In the genomic region with DNA sequence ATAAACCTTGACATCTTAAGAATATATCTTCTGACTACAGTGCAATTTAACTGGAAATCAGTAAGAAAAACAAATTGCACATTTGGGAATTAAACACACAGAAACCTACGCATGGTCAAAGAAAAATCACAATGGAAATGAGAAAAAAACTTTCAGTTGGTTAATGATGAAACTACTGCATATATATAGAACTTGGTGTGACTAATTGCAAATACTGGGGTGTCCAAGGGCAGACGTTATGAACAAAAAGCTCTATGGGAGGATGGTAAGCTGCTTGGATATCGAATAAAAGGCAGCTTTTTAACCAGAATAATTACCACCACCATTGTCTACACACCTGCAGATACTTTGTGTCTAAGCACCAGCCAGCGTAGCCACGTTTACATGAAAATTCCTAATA, we compare ENCODE assay signal across 31 cellular contexts. TPM values are rescaled to one million over a fixed set of nuclear protein-coding genes. Genes with fewer than 3 reads are reported as not detected.
A peak's percentile ranks its signal among the peaks of the same experiment; 100 is the strongest.
DNase-seq lines count a peak whose midpoint lies in the region; ATAC-seq, FAIRE-seq and TF ChIP-seq lines count a peak whose summit lies in the region.
"Had no signal": no experiment of that assay in that cellular context is flagged by ENCODE, and none has a peak within 500 bp of the region (broad histone marks: within the 10 kb centered on the region; RNA-seq: fewer than 3 reads in every experiment).

No MANE protein-coding gene starts in this region.

- no peaks in the 10 kb centered on the region for H3K27me3 Mint-ChIP-seq in activated T-cell treated with anti-CD3 and anti-CD28 coated beads, Interleukin-2, amount 50 U/mL, for 4 hours (ENCODE audit: low read depth)
- no peaks in the 10 kb centered on the region for H3K27me3 Mint-ChIP-seq in CD8-positive, alpha-beta T cell (ENCODE audit: low read depth)

- dilution Hi-C loops in keratinocyte (cut with MboI; ENCODE audit: extremely low pct_ligation_motif_present, low sequenced_read_pairs) = no loop called here

- no peak overlapping the region for H3K27ac Mint-ChIP-seq in CD8-positive, alpha-beta T cell
- H3K27ac Mint-ChIP-seq: CD14-positive monocyte, HFFc6 had no signal

- H3K9ac ChIP-seq in HCT116 (ENCODE audit: low read length) (no peak overlapping the region), keratinocyte (ENCODE audit: control insufficient read depth, extremely low read depth, insufficient read depth, low read length) (no peak overlapping the region), smooth muscle cell (ENCODE audit: low read depth) (no peak overlapping the region)

- H3K27ac ChIP-seq in HCT116 (ENCODE audit: low read depth, low read length) = no peak overlapping the region
- H3K27ac ChIP-seq in RWPE2 (ENCODE audit: poor library complexity, severe bottlenecking) = peak overlapping the region; percentile 64
- H3K27ac ChIP-seq in keratinocyte (ENCODE audit: control insufficient read depth, insufficient read depth, low read length) = peak overlapping the region; percentile 95
- H3K27ac ChIP-seq in smooth muscle cell (ENCODE audit: low read depth) = no peak overlapping the region
- H3K27ac ChIP-seq in CD8-positive, alpha-beta T cell (ENCODE audit: low read depth, low read length) = no peak overlapping the region
- H3K27ac ChIP-seq: 22Rv1, SK-N-MC had no signal

- POLR2A ChIA-PET in HCT116 (lab: Charles Lee) = no interaction called here
- POLR2A ChIA-PET in CD8-positive, alpha-beta T cell (lab: Charles Lee) = no interaction called here

- CTCF ChIA-PET in HCT116 (lab: Charles Lee) = interaction anchor here (0.6 kb wide), 1 partner anchor 187 kb away, joined by 3 read pairs; no protein-coding TSS in a partner anchor
- CTCF ChIA-PET in CD8-positive, alpha-beta T cell (lab: Charles Lee) = no interaction called here

- TF ChIP-seq CTCF in HCT116 (IDR thresholded peaks at IDR 0.05 in 2 of 3, conservative IDR thresholded peaks at IDR 0.05 in 1 of 3; ENCODE audit: borderline replicate concordance in 1 of 3, insufficient read depth in 1 of 3, low read depth in 2 of 3, low read length in 2 of 3) = no peak
- no peak for TF ChIP-seq CTCF in RWPE2 (IDR thresholded peaks at IDR 0.05; ENCODE audit: poor library complexity, severe bottlenecking)
- TF ChIP-seq CTCF in keratinocyte (optimal IDR thresholded peaks at IDR 0.05 in 1 of 3, IDR thresholded peaks at IDR 0.05 in 1 of 3, conservative IDR thresholded peaks at IDR 0.05 in 1 of 3; ENCODE audit: extremely low read depth in 1 of 3, insufficient read depth in 2 of 3, low read length in 3 of 3) = no peak
- TF ChIP-seq CTCF in smooth muscle cell (IDR thresholded peaks at IDR 0.05; ENCODE audit: borderline replicate concordance, insufficient read depth, poor library complexity, severe bottlenecking) = no peak
- TF ChIP-seq CTCF in CD8-positive, alpha-beta T cell (IDR thresholded peaks at IDR 0.05) = no peak

- no peak for FAIRE-seq in keratinocyte (lab: Jason Lieb, UNC)
- FAIRE-seq: GM12878, GM19239, H54, HTR-8/SVneo had no signal

- no peak overlapping the region for H3K4me3 ChIP-seq in HCT116 (replicated peaks in 1 of 2; ENCODE audit: low read depth in 1 of 2, low read length in 2 of 2)
- H3K4me3 ChIP-seq in RWPE2 (ENCODE audit: severe bottlenecking) = no peak overlapping the region
- no peak overlapping the region for H3K4me3 ChIP-seq in keratinocyte (ENCODE audit: control insufficient read depth in 2 of 3, extremely low read depth in 1 of 3, insufficient read depth in 2 of 3, low read depth in 1 of 3, low read length in 3 of 3)
- H3K4me3 ChIP-seq in smooth muscle cell = no peak overlapping the region
- H3K4me3 ChIP-seq in CD8-positive, alpha-beta T cell (ENCODE audit: low read depth, low read length) = no peak overlapping the region
- H3K4me3 ChIP-seq: GM12878, MG63, SK-N-MC had no signal

- no peaks in the 10 kb centered on the region for H4K20me1 ChIP-seq in HCT116 (ENCODE audit: insufficient read depth)
- H4K20me1 ChIP-seq in keratinocyte (ENCODE audit: control insufficient read depth, extremely low read depth, insufficient read depth, low read length) = no peaks in the 10 kb centered on the region
- no peaks in the 10 kb centered on the region for H4K20me1 ChIP-seq in smooth muscle cell (ENCODE audit: low read depth)

- H3K79me2 ChIP-seq in HCT116 (ENCODE audit: insufficient read depth, low read length) (no peaks in the 10 kb centered on the region), keratinocyte (ENCODE audit: control insufficient read depth, insufficient read depth, low read length) (no peaks in the 10 kb centered on the region), smooth muscle cell (ENCODE audit: low read depth) (no peaks in the 10 kb centered on the region)

- H3K4me1 Mint-ChIP-seq in activated T-cell treated with anti-CD3 and anti-CD28 coated beads, Interleukin-2, amount 50 U/mL, for 4 hours (ENCODE audit: low read depth) = no peaks in the 10 kb centered on the region
- H3K4me1 Mint-ChIP-seq in CD8-positive, alpha-beta T cell (ENCODE audit: low read depth) = no peaks in the 10 kb centered on the region
- H3K4me1 Mint-ChIP-seq: CD14-positive monocyte had no signal

- no peaks in the 10 kb centered on the region for H3K9me3 ChIP-seq in HCT116 (ENCODE audit: control insufficient read depth in 1 of 2, insufficient read depth in 1 of 2, low read depth in 1 of 2, low read length in 2 of 2)
- H3K9me3 ChIP-seq in RWPE2 (ENCODE audit: severe bottlenecking) = peaks cover 6% of the 10 kb centered on the region
- no peaks in the 10 kb centered on the region for H3K9me3 ChIP-seq in keratinocyte (ENCODE audit: control insufficient read depth, low read depth, low read length)
- no peaks in the 10 kb centered on the region for H3K9me3 ChIP-seq in smooth muscle cell (replicated peaks; ENCODE audit: low read depth)
- H3K9me3 ChIP-seq in CD8-positive, alpha-beta T cell (ENCODE audit: low read length) = no peaks in the 10 kb centered on the region
- H3K9me3 ChIP-seq: BE2C, MG63 had no signal

- BruUV-seq in HCT116 (replicated peaks; lab: Mats Ljungman, UMichigan) = no TSS peak

- H3K36me3 ChIP-seq in HCT116 (ENCODE audit: control insufficient read depth in 1 of 2, insufficient read depth in 2 of 2, low read length in 2 of 2) (no peaks in the 10 kb centered on the region), RWPE2 (ENCODE audit: low read depth) (no peaks in the 10 kb centered on the region), keratinocyte (ENCODE audit: control insufficient read depth in 2 of 2, extremely low read depth in 1 of 2, insufficient read depth in 2 of 2, low read length in 2 of 2) (no peaks in the 10 kb centered on the region), smooth muscle cell (ENCODE audit: low read depth) (no peaks in the 10 kb centered on the region)
- no peaks in the 10 kb centered on the region for H3K36me3 ChIP-seq in CD8-positive, alpha-beta T cell (ENCODE audit: insufficient read depth, low read length)
- H3K36me3 ChIP-seq: BE2C, MG63 had no signal

- intact Hi-C loops in HCT116 (cut with micrococcal nuclease) = no loop called here
- intact Hi-C loops in CD8-positive, alpha-beta T cell (cut with DNase I, micrococcal nuclease) = no loop called here

- ATAC-seq in HCT116 = no peak
- ATAC-seq in RWPE2 (ENCODE audit: low read depth) = no peak
- no peak for ATAC-seq in activated T-cell treated with anti-CD3 and anti-CD28 coated beads, Interleukin-2, amount 50 U/mL, for 4 hours
- no peak for ATAC-seq in CD8-positive, alpha-beta T cell
- ATAC-seq: GM12878 had no signal

- H3K4me2 ChIP-seq in HCT116 (ENCODE audit: low read length) (no peak overlapping the region), keratinocyte (ENCODE audit: control insufficient read depth, extremely low read depth, insufficient read depth, low read depth, low read length) (no peak overlapping the region), smooth muscle cell (no peak overlapping the region)

- H3K4me1 ChIP-seq in HCT116 (ENCODE audit: control insufficient read depth in 1 of 2, insufficient read depth in 2 of 2, low read length in 2 of 2) (peaks cover 0 to 18% of the 10 kb centered on the region in 2 experiments; a peak in 2 of 4 replicates), RWPE2 (ENCODE audit: insufficient read depth, poor library complexity, severe bottlenecking) (peaks cover 23% of the 10 kb centered on the region), keratinocyte (ENCODE audit: control insufficient read depth, extremely low read depth, insufficient read depth, low read length) (peaks cover 12% of the 10 kb centered on the region), smooth muscle cell (ENCODE audit: low read depth) (no peaks in the 10 kb centered on the region)
- H3K4me1 ChIP-seq in CD8-positive, alpha-beta T cell (ENCODE audit: insufficient read depth, low read length) = no peaks in the 10 kb centered on the region

- no peak for TF ChIP-seq RAD21 in HCT116 (IDR thresholded peaks at IDR 0.05; ENCODE audit: low read depth)

- H3K9me2 ChIP-seq in HCT116 (ENCODE audit: insufficient read depth) = no peaks in the 10 kb centered on the region

- H3F3A ChIP-seq in smooth muscle cell (ENCODE audit: low read depth) = no peaks in the 10 kb centered on the region

- DNase-seq in DMS53 (lab: John Stamatoyannopoulos, UW) (peak; percentile 75), DMS53 treated with DMSO at 0.1 percent for 48 hours (lab: John Stamatoyannopoulos, UW; ENCODE audit: unreplicated experiment) (no peak), HCT116 (ENCODE audit: low read depth, low spot score) (no peak), RWPE2 (ENCODE audit: low spot score) (no peak), keratinocyte (ENCODE audit: low read depth, low spot score) (no peak), smooth muscle cell (lab: John Stamatoyannopoulos, UW; ENCODE audit: unreplicated experiment) (no peak)
- no peak for DNase-seq in activated T-cell treated with anti-CD3 and anti-CD28 coated beads, Interleukin-2, amount 50 U/mL, for 4 hours
- no peak for DNase-seq in CD8-positive, alpha-beta T cell
- DNase-seq: DMS79, EL, GDM1, HFFc6, KG1, MG63, NCI-H1048, NCI-H1417, NCI-H187, NCI-H2081 treated with DMSO at 0.1 percent for 48 hours, NCI-H2171, NCI-H226, NCI-H510A, SIG-M5 had no signal

- 96% methylated on average over 5 of the region's 5 CpGs for WGBS in smooth muscle cell (ENCODE audit: low lambda C conversion rate)

- no peaks in the 10 kb centered on the region for H3K36me3 Mint-ChIP-seq in activated T-cell treated with anti-CD3 and anti-CD28 coated beads, Interleukin-2, amount 50 U/mL, for 4 hours (ENCODE audit: insufficient read depth)
- no peaks in the 10 kb centered on the region for H3K36me3 Mint-ChIP-seq in CD8-positive, alpha-beta T cell
- H3K36me3 Mint-ChIP-seq: CD14-positive monocyte had no signal

- H3K27me3 ChIP-seq in HCT116 (ENCODE audit: insufficient read depth, low read length) (no peaks in the 10 kb centered on the region), RWPE2 (ENCODE audit: insufficient read depth, poor library complexity, severe bottlenecking) (no peaks in the 10 kb centered on the region), keratinocyte (ENCODE audit: control insufficient read depth, extremely low read depth, insufficient read depth, low read length) (no peaks in the 10 kb centered on the region), smooth muscle cell (ENCODE audit: low read depth) (no peaks in the 10 kb centered on the region)
- no peaks in the 10 kb centered on the region for H3K27me3 ChIP-seq in CD8-positive, alpha-beta T cell (ENCODE audit: insufficient read depth, low read length)
- H3K27me3 ChIP-seq: BE2C, MG63 had no signal

- H2AFZ ChIP-seq in HCT116 (ENCODE audit: low read depth, low read length, poor library complexity, severe bottlenecking) = peak overlapping the region; percentile 62
- H2AFZ ChIP-seq in keratinocyte (ENCODE audit: control insufficient read depth, low read length) = no peak overlapping the region
- no peak overlapping the region for H2AFZ ChIP-seq in smooth muscle cell (ENCODE audit: low read depth)

- H3K9me1 ChIP-seq in keratinocyte (ENCODE audit: control insufficient read depth, extremely low read depth, insufficient read depth, low read length) = no peaks in the 10 kb centered on the region

- no peaks in the 10 kb centered on the region for H3K9me3 Mint-ChIP-seq in activated T-cell treated with anti-CD3 and anti-CD28 coated beads, Interleukin-2, amount 50 U/mL, for 4 hours
- no peaks in the 10 kb centered on the region for H3K9me3 Mint-ChIP-seq in CD8-positive, alpha-beta T cell
- H3K9me3 Mint-ChIP-seq: HFFc6 had no signal

- RAD21 ChIA-PET in HCT116 (lab: Charles Lee; ENCODE audit: low non-redundant PET in 1 of 2, low total read pairs in 2 of 2, uncharacterized antibody in 2 of 2, unreplicated experiment in 2 of 2) = no interaction called here

- no peak overlapping the region for H3K4me3 Mint-ChIP-seq in activated T-cell treated with anti-CD3 and anti-CD28 coated beads, Interleukin-2, amount 50 U/mL, for 4 hours
- H3K4me3 Mint-ChIP-seq in CD8-positive, alpha-beta T cell = no peak overlapping the region
- H3K4me3 Mint-ChIP-seq: CD14-positive monocyte, HFFc6 had no signal

- no peak for TF ChIP-seq POLR2A in HCT116 (IDR thresholded peaks at IDR 0.05; ENCODE audit: borderline replicate concordance, extremely low read depth, insufficient read depth, insufficient read length)

RNA-seq across cellular contexts. Expression of gene GDPD4, which starts 0.8 kb away (rescaled TPM):
- total RNA-seq in HCT116 (2021; ENCODE audit: unreplicated experiment) (not detected), smooth muscle cell (not detected in 2 replicates)
- not detected in 2 replicates for polyA plus RNA-seq in HCT116 (2012)
- polyA plus RNA-seq in keratinocyte (not detected in 3 replicates), smooth muscle cell (not detected in 2 replicates)
- polyA plus RNA-seq in keratinocyte (2011; ENCODE audit: low read depth) = not detected
- not detected in 2 replicates for polyA plus RNA-seq in keratinocyte (2011; cell fraction: cytosol; rRNA removed)
- not detected in 2 replicates for polyA plus RNA-seq in keratinocyte (2011; cell fraction: nucleus; rRNA removed)
- not detected in 2 replicates for polyA plus RNA-seq in keratinocyte (2012; ENCODE audit: low replicate concordance)
- polyA minus RNA-seq in keratinocyte = not detected in 3 replicates
- not detected for polyA minus RNA-seq in keratinocyte (2011; cell fraction: cytosol; rRNA and poly(A)+ RNA removed)
- polyA minus RNA-seq in keratinocyte (2011; cell fraction: nucleus; rRNA and poly(A)+ RNA removed) = not detected in 2 replicates
- not detected for total RNA-seq in activated T-cell treated with anti-CD3 and anti-CD28 coated beads, Interleukin-2, amount 50 U/mL, for 4 hours
- not detected for total RNA-seq in CD8-positive, alpha-beta T cell
- total RNA-seq: HFFc6; T-helper 1 cell treated with Interleukin-12 subunit alpha and Interleukin-12 subunit beta and Interleukin-4 antibody, amounts not matched to agents 30 ng/mL and 1 ng/mL, for 36 hours had no signal
- polyA plus RNA-seq: CD14-positive monocyte, GM12878 had no signal

Comparison
In these comparisons a context has a peak if more than half of its experiments do, and no peak if none do; other contexts are left out.
1. H3K27ac ChIP-seq: peak in RWPE2 (single experiment) and keratinocyte (single experiment); none in HCT116 (single experiment), smooth muscle cell (single experiment) and CD8-positive, alpha-beta T cell (single experiment).